In genomic region chr12:89469361-89469760, GRCh38 we compare ENCODE assay signal across 8 cellular contexts. TPM values are rescaled to one million over a fixed set of nuclear protein-coding genes. Genes with fewer than 3 reads are reported as not detected.
DNase-seq lines count a peak whose midpoint lies in the region; ATAC-seq lines count a peak whose summit lies in the region.

No MANE protein-coding gene starts in this region.

- no peak overlapping the region for H3K27ac ChIP-seq in caudate nucleus (ENCODE audit: low read depth, low read length)

- H3K36me3 Mint-ChIP-seq in activated naive CD8-positive, alpha-beta T cell treated with anti-CD3 and anti-CD28 coated beads, Interleukin-2, amount 50 U/mL, for 24 hours (ENCODE audit: low read depth), result peaks cover 6% of the 10 kb centered on the region

- no peaks in the 10 kb centered on the region for H3K27me3 Mint-ChIP-seq in activated naive CD8-positive, alpha-beta T cell treated with anti-CD3 and anti-CD28 coated beads, Interleukin-2, amount 50 U/mL, for 24 hours

- H3K9me3 Mint-ChIP-seq in activated naive CD8-positive, alpha-beta T cell treated with anti-CD3 and anti-CD28 coated beads, Interleukin-2, amount 50 U/mL, for 24 hours, result no peaks in the 10 kb centered on the region

- H3K4me1 Mint-ChIP-seq in activated naive CD8-positive, alpha-beta T cell treated with anti-CD3 and anti-CD28 coated beads, Interleukin-2, amount 50 U/mL, for 24 hours, result peaks cover 71% of the 10 kb centered on the region

- peak overlapping the region; percentile 27 for H3K4me3 Mint-ChIP-seq in activated naive CD8-positive, alpha-beta T cell treated with anti-CD3 and anti-CD28 coated beads, Interleukin-2, amount 50 U/mL, for 24 hours

- peak; percentile 40 for DNase-seq in A172 (ENCODE audit: low spot score)
- DNase-seq in activated naive CD8-positive, alpha-beta T cell treated with anti-CD3 and anti-CD28 coated beads, Interleukin-2, amount 50 U/mL, for 24 hours, result no peak
- no peak for DNase-seq in foreskin melanocyte
- no peak for DNase-seq in DMS79 (lab: John Stamatoyannopoulos, UW)
- no peak for DNase-seq in activated effector memory CD4-positive, alpha-beta T cell treated with Interleukin-2 at 50 U/mL for 16 hours
- DNase-seq in caudate nucleus (lab: John Stamatoyannopoulos, UW), result no peak

- H3K27ac Mint-ChIP-seq in activated naive CD8-positive, alpha-beta T cell treated with anti-CD3 and anti-CD28 coated beads, Interleukin-2, amount 50 U/mL, for 24 hours, result peak overlapping the region; percentile 68

- ATAC-seq in GM19351 (IDR thresholded peaks at IDR 0.05; ENCODE audit: unreplicated experiment), result peak; percentile 64
- ATAC-seq in HG03175 (IDR thresholded peaks at IDR 0.05; ENCODE audit: unreplicated experiment), result peak; percentile 63
- peak; percentile 56 for ATAC-seq in activated naive CD8-positive, alpha-beta T cell treated with anti-CD3 and anti-CD28 coated beads, Interleukin-2, amount 50 U/mL, for 24 hours

RNA-seq across cellular contexts. Expression of gene GALNT4, which starts 55.2 kb away (rescaled TPM):
- total RNA-seq in A172 (2014; rRNA removed; shearing (Covaris generic)), result 8.0 and 8.1 TPM in 2 replicates

RNA-seq across cellular contexts. Expression of gene POC1B, which starts 56.5 kb away (rescaled TPM):
- total RNA-seq in A172 (2014; rRNA removed; shearing (Covaris generic)), result 14.5 and 18.4 TPM in 2 replicates
